In genomic region chr17:20291853-20292252, GRCh38 we compare ENCODE assay signal across 1 cellular context.
TF ChIP-seq lines count a peak whose summit lies in the region.

No MANE protein-coding gene starts in this region.

TF ChIP-seq in SK-N-SH treated with all-trans-retinoic acid at 6 μM for 48 hours, 23 proteins besides CTCF, POLR2A, EP300 and RAD21 (continued from another document):
- TF ChIP-seq CSRNP3 (CRISPR knock-in tag; IDR thresholded peaks at IDR 0.05) (no peak), PPARA (CRISPR knock-in tag; IDR thresholded peaks at IDR 0.05; ENCODE audit: borderline replicate concordance) (no peak), ZFP30 (CRISPR knock-in tag; IDR thresholded peaks at IDR 0.05) (no peak), ISL1 (CRISPR knock-in tag; IDR thresholded peaks at IDR 0.05) (no peak), OSR1 (CRISPR knock-in tag; IDR thresholded peaks at IDR 0.05) (no peak), TCF4 (CRISPR knock-in tag; IDR thresholded peaks at IDR 0.05; ENCODE audit: borderline replicate concordance) (no peak), PATZ1 (CRISPR knock-in tag; IDR thresholded peaks at IDR 0.05; ENCODE audit: borderline replicate concordance) (no peak), TSHZ2 (CRISPR knock-in tag; IDR thresholded peaks at IDR 0.05) (no peak), CSDC2 (CRISPR knock-in tag; IDR thresholded peaks at IDR 0.05) (no peak), ARNTL (CRISPR knock-in tag; IDR thresholded peaks at IDR 0.05; ENCODE audit: borderline replicate concordance, low read depth) (no peak), ZFP3 (CRISPR knock-in tag; IDR thresholded peaks at IDR 0.05) (no peak)
